2 cellular contexts compared by ENCODE assay signal in the genomic region with DNA sequence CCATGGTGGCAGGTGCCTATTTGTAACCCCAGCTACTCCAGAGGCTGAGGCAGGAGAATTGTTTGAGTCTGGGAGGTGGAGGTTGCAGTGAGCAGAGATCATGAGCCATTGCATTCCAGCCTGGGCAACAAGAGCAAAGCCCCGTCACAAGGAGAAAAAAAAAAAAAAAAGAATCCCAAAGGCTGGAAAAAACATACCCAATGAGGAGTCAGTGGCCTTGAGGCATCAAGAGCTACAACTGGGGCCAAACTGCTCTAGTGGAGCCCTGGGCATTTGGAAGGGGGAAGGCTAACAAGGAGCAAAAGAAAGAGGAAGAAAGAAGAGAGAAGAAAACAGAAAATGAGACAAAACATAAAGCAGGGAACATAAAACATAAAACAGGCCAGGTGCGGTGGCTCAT.
TF ChIP-seq lines count a peak whose summit lies in the region.

No MANE protein-coding gene starts in this region.

TF ChIP-seq in GM23338, 12 proteins besides CTCF, POLR2A, EP300 and RAD21:
- TF ChIP-seq NANOG (IDR thresholded peaks at IDR 0.05; ENCODE audit: borderline replicate concordance) = no peak

TF ChIP-seq in GM12878, 131 proteins besides CTCF, POLR2A, EP300 and RAD21:
- no peak for TF ChIP-seq LARP7 (IDR thresholded peaks at IDR 0.05)
- no peak for TF ChIP-seq MLLT1 (IDR thresholded peaks at IDR 0.05)
- no peak for TF ChIP-seq HDAC2 (IDR thresholded peaks at IDR 0.05)
- TF ChIP-seq, protein P1, sequence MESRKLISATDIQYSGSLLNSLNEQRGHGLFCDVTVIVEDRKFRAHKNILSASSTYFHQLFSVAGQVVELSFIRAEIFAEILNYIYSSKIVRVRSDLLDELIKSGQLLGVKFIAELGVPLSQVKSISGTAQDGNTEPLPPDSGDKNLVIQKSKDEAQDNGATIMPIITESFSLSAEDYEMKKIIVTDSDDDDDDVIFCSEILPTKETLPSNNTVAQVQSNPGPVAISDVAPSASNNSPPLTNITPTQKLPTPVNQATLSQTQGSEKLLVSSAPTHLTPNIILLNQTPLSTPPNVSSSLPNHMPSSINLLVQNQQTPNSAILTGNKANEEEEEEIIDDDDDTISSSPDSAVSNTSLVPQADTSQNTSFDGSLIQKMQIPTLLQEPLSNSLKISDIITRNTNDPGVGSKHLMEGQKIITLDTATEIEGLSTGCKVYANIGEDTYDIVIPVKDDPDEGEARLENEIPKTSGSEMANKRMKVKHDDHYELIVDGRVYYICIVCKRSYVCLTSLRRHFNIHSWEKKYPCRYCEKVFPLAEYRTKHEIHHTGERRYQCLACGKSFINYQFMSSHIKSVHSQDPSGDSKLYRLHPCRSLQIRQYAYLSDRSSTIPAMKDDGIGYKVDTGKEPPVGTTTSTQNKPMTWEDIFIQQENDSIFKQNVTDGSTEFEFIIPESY (IDR thresholded peaks at IDR 0.05) = no peak
- no peak for TF ChIP-seq MXI1 (IDR thresholded peaks at IDR 0.05; ENCODE audit: low read depth, low read length)
- no peak for TF ChIP-seq NFYA (IDR thresholded peaks at IDR 0.05; ENCODE audit: borderline replicate concordance, low read depth, low read length)
- TF ChIP-seq RUNX3 (IDR thresholded peaks at IDR 0.05; ENCODE audit: low read length) = no peak
- TF ChIP-seq IKZF2 (IDR thresholded peaks at IDR 0.05) = no peak
- no peak for TF ChIP-seq ASH2L (IDR thresholded peaks at IDR 0.05; ENCODE audit: borderline replicate concordance, low read depth)
- TF ChIP-seq, protein P2, sequence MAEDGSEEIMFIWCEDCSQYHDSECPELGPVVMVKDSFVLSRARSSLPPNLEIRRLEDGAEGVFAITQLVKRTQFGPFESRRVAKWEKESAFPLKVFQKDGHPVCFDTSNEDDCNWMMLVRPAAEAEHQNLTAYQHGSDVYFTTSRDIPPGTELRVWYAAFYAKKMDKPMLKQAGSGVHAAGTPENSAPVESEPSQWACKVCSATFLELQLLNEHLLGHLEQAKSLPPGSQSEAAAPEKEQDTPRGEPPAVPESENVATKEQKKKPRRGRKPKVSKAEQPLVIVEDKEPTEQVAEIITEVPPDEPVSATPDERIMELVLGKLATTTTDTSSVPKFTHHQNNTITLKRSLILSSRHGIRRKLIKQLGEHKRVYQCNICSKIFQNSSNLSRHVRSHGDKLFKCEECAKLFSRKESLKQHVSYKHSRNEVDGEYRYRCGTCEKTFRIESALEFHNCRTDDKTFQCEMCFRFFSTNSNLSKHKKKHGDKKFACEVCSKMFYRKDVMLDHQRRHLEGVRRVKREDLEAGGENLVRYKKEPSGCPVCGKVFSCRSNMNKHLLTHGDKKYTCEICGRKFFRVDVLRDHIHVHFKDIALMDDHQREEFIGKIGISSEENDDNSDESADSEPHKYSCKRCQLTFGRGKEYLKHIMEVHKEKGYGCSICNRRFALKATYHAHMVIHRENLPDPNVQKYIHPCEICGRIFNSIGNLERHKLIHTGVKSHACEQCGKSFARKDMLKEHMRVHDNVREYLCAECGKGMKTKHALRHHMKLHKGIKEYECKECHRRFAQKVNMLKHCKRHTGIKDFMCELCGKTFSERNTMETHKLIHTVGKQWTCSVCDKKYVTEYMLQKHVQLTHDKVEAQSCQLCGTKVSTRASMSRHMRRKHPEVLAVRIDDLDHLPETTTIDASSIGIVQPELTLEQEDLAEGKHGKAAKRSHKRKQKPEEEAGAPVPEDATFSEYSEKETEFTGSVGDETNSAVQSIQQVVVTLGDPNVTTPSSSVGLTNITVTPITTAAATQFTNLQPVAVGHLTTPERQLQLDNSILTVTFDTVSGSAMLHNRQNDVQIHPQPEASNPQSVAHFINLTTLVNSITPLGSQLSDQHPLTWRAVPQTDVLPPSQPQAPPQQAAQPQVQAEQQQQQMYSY (CRISPR knock-in tag; IDR thresholded peaks at IDR 0.05) = no peak
- TF ChIP-seq, protein P3, sequence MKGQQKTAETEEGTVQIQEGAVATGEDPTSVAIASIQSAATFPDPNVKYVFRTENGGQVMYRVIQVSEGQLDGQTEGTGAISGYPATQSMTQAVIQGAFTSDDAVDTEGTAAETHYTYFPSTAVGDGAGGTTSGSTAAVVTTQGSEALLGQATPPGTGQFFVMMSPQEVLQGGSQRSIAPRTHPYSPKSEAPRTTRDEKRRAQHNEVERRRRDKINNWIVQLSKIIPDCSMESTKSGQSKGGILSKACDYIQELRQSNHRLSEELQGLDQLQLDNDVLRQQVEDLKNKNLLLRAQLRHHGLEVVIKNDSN (IDR thresholded peaks at IDR 0.05; ENCODE audit: borderline replicate concordance, extremely low read length, insufficient read depth, low read depth, low read length) = no peak
- TF ChIP-seq RELA (IDR thresholded peaks at IDR 0.05; ENCODE audit: borderline replicate concordance, partially characterized antibody) = no peak
- TF ChIP-seq POLR2AphosphoS5 (IDR thresholded peaks at IDR 0.05; ENCODE audit: low read length) = no peak
- TF ChIP-seq CREM (IDR thresholded peaks at IDR 0.05; ENCODE audit: low read depth) = no peak
- no peak for TF ChIP-seq SIX5 (IDR thresholded peaks at IDR 0.05; ENCODE audit: low read depth, low read length, severe bottlenecking)
- no peak for TF ChIP-seq PAX8 (IDR thresholded peaks at IDR 0.05)
